ENCODE assay signal across 28 cellular contexts in genomic region chr1:4058706-4059105, GRCh38.
"Had no signal": no experiment of that assay in that cellular context is flagged by ENCODE, and none has a peak within 500 bp of the region (broad histone marks: within the 10 kb centered on the region; RNA-seq: fewer than 3 reads in every experiment).

No MANE protein-coding gene starts in this region.

- H3K9me3 Mint-ChIP-seq: dendritic cell treated with granulocyte-macrophage colony-stimulating factor and Interleukin-4, amounts not matched to agents 40 ng/mL and 50 ng/mL, for 4 days; endodermal cell; naive thymus-derived CD4-positive, alpha-beta T cell; nephron; neural progenitor cell; stimulated activated effector memory CD8-positive, alpha-beta T cell treated with anti-CD3 and anti-CD28 coated beads, Interleukin-12 subunit alpha, Interleukin-12 subunit beta, amount 100 ng/mL, for 72 hours had no signal

- H3K9me3 ChIP-seq: gastrocnemius medialis, heart left ventricle, left lung, ovary, psoas muscle, sigmoid colon, stomach, thyroid gland had no signal

- DNase-seq: effector CD8-positive, alpha-beta T cell; endodermal cell; foreskin fibroblast; gastrocnemius medialis; left cardiac atrium; mesenchymal stem cell; midbrain; naive thymus-derived CD4-positive, alpha-beta T cell; nucleus accumbens; ovary; psoas muscle; right cardiac atrium; sigmoid colon; stimulated activated CD4-positive, alpha-beta T cell treated with anti-CD3 and anti-CD28 coated beads, Interleukin-2, amount 100 ng/mL, for 24 hours; stimulated activated CD4-positive, alpha-beta T cell treated with anti-CD3 and anti-CD28 coated beads, Interleukin-4, amount 100 ng/mL, for 24 hours; stimulated activated naive CD4-positive, alpha-beta T cell treated with Interleukin-2 at 50 U/mL for 16 hours; stomach; thyroid gland; trophoblast cell had no signal

- H3K4me2 ChIP-seq: hepatocyte, neural progenitor cell had no signal

- H3K4me3 Mint-ChIP-seq: dendritic cell treated with granulocyte-macrophage colony-stimulating factor and Interleukin-4, amounts not matched to agents 40 ng/mL and 50 ng/mL, for 4 days; endodermal cell; naive thymus-derived CD4-positive, alpha-beta T cell; nephron; neural progenitor cell; stimulated activated effector memory CD8-positive, alpha-beta T cell treated with anti-CD3 and anti-CD28 coated beads, Interleukin-12 subunit alpha, Interleukin-12 subunit beta, amount 100 ng/mL, for 72 hours had no signal

- H3K36me3 ChIP-seq: gastrocnemius medialis, heart left ventricle, left lung, neural progenitor cell, ovary, sigmoid colon, stomach, thyroid gland had no signal

- H3K4me1 ChIP-seq: gastrocnemius medialis, heart left ventricle, left lung, neural progenitor cell, psoas muscle, sigmoid colon, stomach, thyroid gland had no signal

- H3K27ac ChIP-seq: epithelial cell of prostate, gastrocnemius medialis, heart left ventricle, hepatocyte, left lung, neural progenitor cell, ovary, psoas muscle, sigmoid colon, stomach, thyroid gland had no signal

- H3K27ac Mint-ChIP-seq: dendritic cell treated with granulocyte-macrophage colony-stimulating factor and Interleukin-4, amounts not matched to agents 40 ng/mL and 50 ng/mL, for 4 days; endodermal cell; naive thymus-derived CD4-positive, alpha-beta T cell; nephron; neural progenitor cell; stimulated activated effector memory CD8-positive, alpha-beta T cell treated with anti-CD3 and anti-CD28 coated beads, Interleukin-12 subunit alpha, Interleukin-12 subunit beta, amount 100 ng/mL, for 72 hours had no signal

- ATAC-seq: esophagus mucosa; gastrocnemius medialis; heart left ventricle; left cardiac atrium; left lung; naive thymus-derived CD4-positive, alpha-beta T cell; psoas muscle; right cardiac atrium; stimulated activated effector memory CD8-positive, alpha-beta T cell treated with anti-CD3 and anti-CD28 coated beads, Interleukin-12 subunit alpha, Interleukin-12 subunit beta, amount 100 ng/mL, for 72 hours had no signal

- H3K79me2 ChIP-seq: hepatocyte had no signal

- H2AFZ ChIP-seq: hepatocyte, neural progenitor cell had no signal

- H3K9ac ChIP-seq: neural progenitor cell had no signal

- H3K4me3 ChIP-seq: gastrocnemius medialis, heart left ventricle, hepatocyte, left lung, neural progenitor cell, ovary, psoas muscle, sigmoid colon, stomach, thyroid gland had no signal

- H3K27me3 ChIP-seq: gastrocnemius medialis, hepatocyte, neural progenitor cell, ovary, thyroid gland had no signal

- H3K27me3 Mint-ChIP-seq: dendritic cell treated with granulocyte-macrophage colony-stimulating factor and Interleukin-4, amounts not matched to agents 40 ng/mL and 50 ng/mL, for 4 days had no signal

- H3K4me1 Mint-ChIP-seq: endodermal cell; naive thymus-derived CD4-positive, alpha-beta T cell; nephron; neural progenitor cell; stimulated activated effector memory CD8-positive, alpha-beta T cell treated with anti-CD3 and anti-CD28 coated beads, Interleukin-12 subunit alpha, Interleukin-12 subunit beta, amount 100 ng/mL, for 72 hours had no signal

- H3K36me3 Mint-ChIP-seq: naive thymus-derived CD4-positive, alpha-beta T cell; neural progenitor cell; stimulated activated effector memory CD8-positive, alpha-beta T cell treated with anti-CD3 and anti-CD28 coated beads, Interleukin-12 subunit alpha, Interleukin-12 subunit beta, amount 100 ng/mL, for 72 hours had no signal
